In the genomic region with DNA sequence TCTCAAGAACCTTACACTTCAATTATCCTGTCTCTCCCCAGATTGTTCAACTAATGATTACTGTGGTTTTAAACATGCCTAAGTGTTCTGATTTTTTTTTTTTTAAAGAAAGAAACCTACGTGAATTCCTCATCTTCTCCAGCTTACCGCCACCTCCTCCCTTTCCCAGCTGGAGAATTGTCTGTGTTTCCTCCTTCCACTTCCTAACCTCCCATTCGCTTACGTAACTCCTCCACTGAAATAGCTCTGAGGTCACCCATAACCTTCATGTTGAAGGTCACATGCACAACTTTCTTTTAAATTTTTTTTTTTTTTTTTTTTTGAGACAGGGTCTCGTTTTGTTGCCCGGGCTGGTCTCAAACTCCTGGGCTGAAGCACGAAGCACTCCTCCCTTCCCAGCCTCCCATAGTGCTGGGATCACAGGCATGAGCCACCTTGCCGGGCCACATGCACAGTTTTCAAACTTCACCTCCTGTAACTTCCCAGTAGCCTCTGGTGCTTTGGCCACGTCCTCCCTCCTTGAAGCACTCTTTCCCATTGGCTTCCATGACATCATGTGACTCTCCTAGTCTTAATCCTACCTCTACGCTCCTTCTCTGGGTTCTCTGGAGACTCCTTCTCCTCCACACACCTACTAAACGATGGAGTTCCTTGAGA, we compare ENCODE assay signal across 13 cellular contexts. TPM values are rescaled to one million over a fixed set of nuclear protein-coding genes. Genes with fewer than 3 reads are reported as not detected.
A peak's percentile ranks its signal among the peaks of the same experiment; 100 is the strongest.
DNase-seq lines count a peak whose midpoint lies in the region; ATAC-seq, FAIRE-seq and TF ChIP-seq lines count a peak whose summit lies in the region.
"Had no signal": no experiment of that assay in that cellular context is flagged by ENCODE, and none has a peak within 500 bp of the region (broad histone marks: within the 10 kb centered on the region; RNA-seq: fewer than 3 reads in every experiment).

No MANE protein-coding gene starts in this region.

- H2AFZ ChIP-seq in endothelial cell of umbilical vein (ENCODE audit: low read depth, low read length): no peak overlapping the region

- ATAC-seq in Right ventricle myocardium inferior (peak; percentile 56), aorta (ENCODE audit: low FRiP score) (peak; percentile 38)
- no peak for ATAC-seq in CD8-positive, alpha-beta T cell

- H3K4me1 ChIP-seq in endothelial cell of umbilical vein (ENCODE audit: control insufficient read depth, extremely low read depth, insufficient read depth, low read length): no peaks in the 10 kb centered on the region
- H3K4me1 ChIP-seq in aorta (ENCODE audit: control insufficient read depth in 1 of 2, insufficient read depth in 2 of 2, low read length in 2 of 2): peaks cover 0 to 3% of the 10 kb centered on the region in 2 donors
- peaks cover 8% of the 10 kb centered on the region for H3K4me1 ChIP-seq in CD8-positive, alpha-beta T cell (ENCODE audit: insufficient read depth, low read length)

- H3K9me3 ChIP-seq in endothelial cell of umbilical vein (replicated peaks; ENCODE audit: control insufficient read depth, insufficient read depth, low read length): no peaks in the 10 kb centered on the region
- no peaks in the 10 kb centered on the region for H3K9me3 ChIP-seq in aorta (ENCODE audit: control insufficient read depth, low read length)
- no peaks in the 10 kb centered on the region for H3K9me3 ChIP-seq in CD8-positive, alpha-beta T cell (ENCODE audit: low read length)

- H3K36me3 ChIP-seq in endothelial cell of umbilical vein (ENCODE audit: control insufficient read depth in 2 of 2, extremely low read depth in 1 of 2, insufficient read depth in 2 of 2, low read length in 2 of 2) (no peaks in the 10 kb centered on the region), aorta (ENCODE audit: control insufficient read depth in 1 of 2, insufficient read depth in 2 of 2, low read length in 1 of 2) (no peaks in the 10 kb centered on the region)
- no peaks in the 10 kb centered on the region for H3K36me3 ChIP-seq in CD8-positive, alpha-beta T cell (ENCODE audit: insufficient read depth, low read length)

- DNase-seq in Right ventricle myocardium inferior (ENCODE audit: missing footprints): no peak
- no peak for DNase-seq in cardiac septum (ENCODE audit: low spot score)
- no peak for DNase-seq in endothelial cell of umbilical vein (ENCODE audit: low read depth, low spot score)
- no peak for DNase-seq in aorta
- DNase-seq in CD8-positive, alpha-beta T cell: no peak
- no peak for DNase-seq in stimulated activated CD4-positive, alpha-beta T cell treated with anti-CD3 and anti-CD28 coated beads, Interleukin-2, amount 100 ng/mL, for 48 hours
- DNase-seq in NCI-H1417 treated with DMSO at 0.1 percent for 48 hours (lab: John Stamatoyannopoulos, UW): no peak
- DNase-seq: AML-193, caudate nucleus, kidney glomerular epithelial cell, NCI-H1694 had no signal

- no peak overlapping the region for H3K4me2 ChIP-seq in endothelial cell of umbilical vein (ENCODE audit: insufficient read depth, low read length)

- no peaks in the 10 kb centered on the region for H3K79me2 ChIP-seq in endothelial cell of umbilical vein (ENCODE audit: control insufficient read depth, insufficient read depth, low read length)

- no peak overlapping the region for H3K27ac ChIP-seq in endothelial cell of umbilical vein (ENCODE audit: insufficient read depth, low read depth, low read length)
- H3K27ac ChIP-seq in aorta (ENCODE audit: low read depth in 1 of 2, low read length in 2 of 2): no peak overlapping the region
- no peak overlapping the region for H3K27ac ChIP-seq in CD8-positive, alpha-beta T cell (ENCODE audit: low read depth, low read length)

- POLR2A ChIA-PET in endothelial cell of umbilical vein (lab: Charles Lee): interaction anchor here (0.7 kb wide), 1 partner anchor 10 kb away, joined by 6 read pairs; the partner anchor contains the start of gene CAPZB
- POLR2A ChIA-PET in CD8-positive, alpha-beta T cell (lab: Charles Lee): interaction anchor here (0.7 kb wide), 1 partner anchor 12 kb away, joined by 3 read pairs; no protein-coding TSS in a partner anchor

- H3K4me3 ChIP-seq in endothelial cell of umbilical vein (replicated peaks in 1 of 3; ENCODE audit: insufficient read depth in 1 of 3, low read depth in 1 of 3, low read length in 3 of 3) (no peak overlapping the region), aorta (ENCODE audit: low read length in 2 of 2) (no peak overlapping the region)
- no peak overlapping the region for H3K4me3 ChIP-seq in CD8-positive, alpha-beta T cell (ENCODE audit: low read depth, low read length)

- TF ChIP-seq CTCF in endothelial cell of umbilical vein (IDR thresholded peaks at IDR 0.05; ENCODE audit: extremely low read depth in 1 of 2, insufficient read depth in 1 of 2, low read depth in 1 of 2, low read length in 2 of 2): no peak
- no peak for TF ChIP-seq CTCF in nephron (IDR thresholded peaks at IDR 0.05; ENCODE audit: unreplicated experiment in 3 of 3)
- no peak for TF ChIP-seq CTCF in CD8-positive, alpha-beta T cell (IDR thresholded peaks at IDR 0.05)

- intact Hi-C loops in Right ventricle myocardium inferior (cut with DNase I) (no loop called here), cardiac septum (cut with DNase I) (no loop called here), endothelial cell of umbilical vein (cut with micrococcal nuclease) (no loop called here), aorta (cut with DNase I) (loop anchor here in 1 of 2 donors (5.0 kb wide), 2 partner anchors 103 to 147 kb away; partner anchors contain the start of gene NBL1)
- intact Hi-C loops in CD8-positive, alpha-beta T cell (cut with DNase I, micrococcal nuclease): no loop called here

- 86 to 96% methylated on average over 11 of the region's 11 CpGs for WGBS in aorta, 2 donors

- H3K36me3 Mint-ChIP-seq in nephron (ENCODE audit: low read depth): no peaks in the 10 kb centered on the region
- H3K36me3 Mint-ChIP-seq in CD8-positive, alpha-beta T cell: no peaks in the 10 kb centered on the region

- H3K9me1 ChIP-seq in endothelial cell of umbilical vein (replicated peaks; ENCODE audit: control insufficient read depth, extremely low read depth, insufficient read depth, low read length): no peaks in the 10 kb centered on the region

- no peaks in the 10 kb centered on the region for H3K27me3 Mint-ChIP-seq in nephron (ENCODE audit: low read depth)
- no peaks in the 10 kb centered on the region for H3K27me3 Mint-ChIP-seq in CD8-positive, alpha-beta T cell (ENCODE audit: low read depth)

- H3K4me1 Mint-ChIP-seq in nephron: peaks cover 19% of the 10 kb centered on the region
- peaks cover 34% of the 10 kb centered on the region for H3K4me1 Mint-ChIP-seq in CD8-positive, alpha-beta T cell (ENCODE audit: low read depth)

- CTCF ChIA-PET in endothelial cell of umbilical vein (lab: Charles Lee): interaction anchor here (1.2 kb wide), 1 partner anchor 21 kb away, joined by 3 read pairs; no protein-coding TSS in a partner anchor
- CTCF ChIA-PET in CD8-positive, alpha-beta T cell (lab: Charles Lee): interaction anchor here (0.7 to 1.5 kb wide), 2 partner anchors 9 to 125 kb away, joined by 5 to 6 read pairs; no protein-coding TSS in a partner anchor

- BruUV-seq in endothelial cell of umbilical vein (replicated peaks; lab: Mats Ljungman, UMichigan): no TSS peak

- dilution Hi-C loops in endothelial cell of umbilical vein (cut with MboI; ENCODE audit: extremely low pct_ligation_motif_present, low sequenced_read_pairs): no loop called here

- FAIRE-seq in endothelial cell of umbilical vein (lab: Jason Lieb, UNC): no peak
- FAIRE-seq: G401.6 had no signal

- peak overlapping the region; percentile 77 to 94 (median 91) for H3K27ac Mint-ChIP-seq in nephron
- H3K27ac Mint-ChIP-seq in CD8-positive, alpha-beta T cell: no peak overlapping the region

- no peaks in the 10 kb centered on the region for H4K20me1 ChIP-seq in endothelial cell of umbilical vein (replicated peaks; ENCODE audit: control insufficient read depth, extremely low read depth, insufficient read depth, low read length)

- no peak for TF ChIP-seq POLR2A in endothelial cell of umbilical vein (IDR thresholded peaks at IDR 0.05; ENCODE audit: low read depth, low read length)

- H3K9ac ChIP-seq in endothelial cell of umbilical vein (replicated peaks; ENCODE audit: extremely low read depth, insufficient read depth, low read length): no peak overlapping the region

- H3K27me3 ChIP-seq in endothelial cell of umbilical vein (ENCODE audit: control insufficient read depth in 2 of 2, insufficient read depth in 2 of 2, low read length in 2 of 2) (peaks cover 0 to 4% of the 10 kb centered on the region in 2 experiments), aorta (ENCODE audit: control insufficient read depth in 1 of 2, insufficient read depth in 2 of 2, low read length in 1 of 2) (no peaks in the 10 kb centered on the region)
- H3K27me3 ChIP-seq in CD8-positive, alpha-beta T cell (ENCODE audit: insufficient read depth, low read length): no peaks in the 10 kb centered on the region

- peaks cover 4% of the 10 kb centered on the region for H3K9me3 Mint-ChIP-seq in nephron
- peaks cover 3% of the 10 kb centered on the region for H3K9me3 Mint-ChIP-seq in CD8-positive, alpha-beta T cell

- no peak overlapping the region for H3K4me3 Mint-ChIP-seq in nephron
- H3K4me3 Mint-ChIP-seq in CD8-positive, alpha-beta T cell: no peak overlapping the region

TF ChIP-seq in endothelial cell of umbilical vein, 7 proteins besides CTCF, POLR2A, EP300 and RAD21:
- peak; percentile 22 for TF ChIP-seq JUN (IDR thresholded peaks at IDR 0.05; ENCODE audit: borderline replicate concordance, insufficient read depth, insufficient read length, low read depth)
- no peak for TF ChIP-seq GATA2 (IDR thresholded peaks at IDR 0.05; ENCODE audit: insufficient read depth, insufficient read length, low read depth, low read length)

RNA-seq across cellular contexts. Expression of gene CAPZB, which starts 9.8 kb away (rescaled TPM):
- 267 TPM for total RNA-seq in Right ventricle myocardium inferior
- 213 TPM for total RNA-seq in cardiac septum
- 339 and 347 TPM in 2 replicates for total RNA-seq in endothelial cell of umbilical vein
- 145 and 196 TPM in 2 replicates for polyA plus RNA-seq in endothelial cell of umbilical vein
- 324 and 349 TPM in 2 replicates for polyA plus RNA-seq in endothelial cell of umbilical vein (2011; cell fraction: cytosol; rRNA removed)
- 134 and 156 TPM in 2 replicates for polyA plus RNA-seq in endothelial cell of umbilical vein (2011; cell fraction: nucleus; rRNA removed)
- 289 and 327 TPM in 2 replicates for polyA plus RNA-seq in endothelial cell of umbilical vein (2012)
- polyA minus RNA-seq in endothelial cell of umbilical vein: 88.2 and 117 TPM in 2 replicates
- polyA minus RNA-seq in endothelial cell of umbilical vein (2011; cell fraction: cytosol; rRNA and poly(A)+ RNA removed): 35.2 TPM
- 33.1 and 43.8 TPM in 2 replicates for polyA minus RNA-seq in endothelial cell of umbilical vein (2011; cell fraction: nucleus; rRNA and poly(A)+ RNA removed)
- total RNA-seq in aorta: 100 to 1,000 TPM; 289 to 297 TPM
- polyA plus RNA-seq in aorta: 100 to 1,000 TPM; 230 to 254 TPM
- total RNA-seq in CD8-positive, alpha-beta T cell: 100 to 1,000 TPM; 145 to 151 TPM
